In the genomic region with DNA sequence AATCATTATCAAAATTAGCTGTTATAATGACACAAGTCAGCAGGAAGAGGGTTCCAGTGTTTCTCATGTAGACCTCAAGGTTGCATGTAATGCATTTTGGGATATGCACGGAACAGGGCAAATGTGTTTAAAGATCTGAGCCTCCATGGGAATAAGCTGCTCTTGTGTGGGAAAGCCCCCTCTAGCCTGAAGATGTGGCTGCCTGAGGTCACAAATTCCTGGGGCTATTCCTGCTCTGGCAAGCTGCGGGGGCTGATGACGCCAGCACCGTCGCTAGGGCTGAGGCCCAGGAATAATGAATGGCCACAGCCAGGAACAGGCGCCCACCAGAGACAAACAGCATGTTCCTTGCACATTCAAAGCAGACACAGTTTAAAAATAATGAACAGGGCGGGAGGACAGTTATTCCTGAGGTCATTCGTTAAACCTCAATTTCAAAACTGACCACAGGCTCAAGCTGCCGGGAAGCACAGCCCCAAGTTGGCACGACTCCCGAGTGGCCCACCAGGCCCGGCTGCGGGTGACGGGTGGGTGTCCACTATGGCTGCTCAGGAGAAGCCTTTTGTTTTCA, we compare ENCODE assay signal across 9 cellular contexts. TPM values are rescaled to one million over a fixed set of nuclear protein-coding genes. Genes with fewer than 3 reads are reported as not detected.
DNase-seq lines count a peak whose midpoint lies in the region; ATAC-seq and TF ChIP-seq lines count a peak whose summit lies in the region.
"Had no signal": no experiment of that assay in that cellular context is flagged by ENCODE, and none has a peak within 500 bp of the region (broad histone marks: within the 10 kb centered on the region; RNA-seq: fewer than 3 reads in every experiment).

No MANE protein-coding gene starts in this region.

- H3K9me3 ChIP-seq in left ventricle myocardium inferior (replicated peaks), result no peaks in the 10 kb centered on the region

- H3K4me3 ChIP-seq in left ventricle myocardium inferior, result peak overlapping the region; percentile 17
- H3K4me3 ChIP-seq in rectal smooth muscle tissue (ENCODE audit: low read length), result no peak overlapping the region

- DNase-seq in Ammon's horn (ENCODE audit: low spot score), result peak; percentile 52
- peak; percentile 74 for DNase-seq in left ventricle myocardium inferior
- no peak for DNase-seq in NCI-H1105 (lab: John Stamatoyannopoulos, UW)
- no peak for DNase-seq in NCI-H2029 treated with DMSO at 0.1 percent for 48 hours (lab: John Stamatoyannopoulos, UW)

- H3K9ac ChIP-seq in rectal smooth muscle tissue (ENCODE audit: low read length), result no peak overlapping the region

- 28 to 79% (median 35%) methylated on average over 14 of the region's 14 CpGs for WGBS in adipose tissue, 3 donors

- intact Hi-C loops in left ventricle myocardium inferior (cut with micrococcal nuclease), result loop anchor here (10.0 kb wide), 1 partner anchor 61 kb away; a partner anchor contains a TSS

- no peak for ATAC-seq in HG02970 (IDR thresholded peaks at IDR 0.05; ENCODE audit: low FRiP score, unreplicated experiment)
- no peak for ATAC-seq in GM18858 (IDR thresholded peaks at IDR 0.05; ENCODE audit: unreplicated experiment)
- ATAC-seq: activated T-helper 17 cell treated with anti-CD3 and anti-CD28 coated beads, Interleukin-2, amount 50 U/mL, for 72 hours had no signal

- H3K36me3 ChIP-seq in left ventricle myocardium inferior (peaks cover 11% of the 10 kb centered on the region), rectal smooth muscle tissue (ENCODE audit: control insufficient read depth, insufficient read depth, low read length) (no peaks in the 10 kb centered on the region)

- H3K27me3 ChIP-seq in left ventricle myocardium inferior (ENCODE audit: low read depth) (no peaks in the 10 kb centered on the region), rectal smooth muscle tissue (ENCODE audit: control insufficient read depth, insufficient read depth, low read length) (no peaks in the 10 kb centered on the region)

- H3K27ac ChIP-seq in adipose tissue (ENCODE audit: low read depth, low read length) (peak overlapping the region; percentile 25), left ventricle myocardium inferior (replicated peaks) (peak overlapping the region; percentile 78), rectal smooth muscle tissue (ENCODE audit: low read depth, low read length) (peak overlapping the region; percentile 84)

- no peak for TF ChIP-seq CTCF in left ventricle myocardium inferior (IDR thresholded peaks at IDR 0.05; ENCODE audit: borderline replicate concordance)

- H3K4me1 ChIP-seq in left ventricle myocardium inferior (peaks cover 98% of the 10 kb centered on the region), rectal smooth muscle tissue (ENCODE audit: control insufficient read depth, insufficient read depth, low read length) (peaks cover 41% of the 10 kb centered on the region)

RNA-seq across cellular contexts. Expression of a gene that starts 11.7 kb away (rescaled TPM):
- polyA plus RNA-seq in adipose tissue, result 10 to 100 TPM in 2 of 3 donors, 1 to 10 TPM in 1; 9.5 to 25.3 (median 19.7) TPM
- 11.4 TPM for total RNA-seq in left ventricle myocardium inferior

Comparison
In these comparisons a context has a peak if more than half of its experiments do, and no peak if none do; other contexts are left out.
1. DNase-seq: peak in Ammon's horn (single experiment) and left ventricle myocardium inferior (single experiment); none in NCI-H1105 (single experiment) and NCI-H2029 treated with DMSO at 0.1 percent for 48 hours (single experiment).
2. H3K27ac ChIP-seq: peak in every context shown above with its lines; median percentile 84 in rectal smooth muscle tissue; 78 in left ventricle myocardium inferior; 25 in adipose tissue.